In the genomic region with DNA sequence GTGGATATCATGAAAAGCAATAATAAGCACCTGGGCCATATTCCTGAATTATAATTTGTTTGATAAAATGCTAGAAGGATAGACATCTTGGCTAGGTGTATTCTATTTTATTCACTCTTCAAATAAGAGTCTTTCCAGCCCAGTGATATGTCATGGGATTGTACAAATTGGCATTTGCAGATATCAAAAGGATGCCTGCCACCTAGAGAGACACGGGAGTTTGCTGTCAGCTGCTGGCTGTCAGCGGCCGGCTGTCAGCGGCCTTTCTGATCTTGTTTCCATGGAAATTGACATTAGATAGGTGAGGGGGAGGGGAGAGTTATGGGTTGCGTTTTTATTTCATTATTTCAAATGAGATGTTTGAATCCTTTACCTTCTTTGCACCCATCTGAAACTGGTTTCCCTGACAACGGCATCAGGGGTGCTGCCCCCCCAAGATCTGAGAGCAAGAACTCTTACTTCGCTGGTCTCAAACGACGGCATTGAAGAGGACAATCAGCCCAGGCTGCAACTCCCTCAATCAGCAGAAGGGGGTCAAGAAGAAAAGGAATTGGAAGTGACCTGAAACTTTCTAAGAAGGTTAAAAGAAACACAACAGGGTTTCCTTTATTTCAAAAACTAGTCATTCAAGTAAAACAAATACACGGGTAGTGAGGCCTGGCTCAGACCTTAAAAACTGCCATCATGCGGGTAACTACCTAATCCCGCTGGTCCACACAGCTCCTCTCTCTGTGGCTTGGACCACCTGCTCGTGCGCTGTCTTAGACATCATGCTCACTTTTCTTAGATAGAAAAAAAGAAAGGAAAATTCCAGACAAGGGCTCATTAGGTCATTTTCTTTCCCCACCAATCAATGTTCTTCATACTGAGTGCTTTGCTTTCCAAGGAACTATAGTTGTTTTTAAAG, we compare ENCODE assay signal across 1 cellular context.
TF ChIP-seq lines count a peak whose summit lies in the region.

No MANE protein-coding gene starts in this region.

TF ChIP-seq in WTC11, 78 proteins besides CTCF, POLR2A, EP300 and RAD21:
- TF ChIP-seq, protein P1, sequence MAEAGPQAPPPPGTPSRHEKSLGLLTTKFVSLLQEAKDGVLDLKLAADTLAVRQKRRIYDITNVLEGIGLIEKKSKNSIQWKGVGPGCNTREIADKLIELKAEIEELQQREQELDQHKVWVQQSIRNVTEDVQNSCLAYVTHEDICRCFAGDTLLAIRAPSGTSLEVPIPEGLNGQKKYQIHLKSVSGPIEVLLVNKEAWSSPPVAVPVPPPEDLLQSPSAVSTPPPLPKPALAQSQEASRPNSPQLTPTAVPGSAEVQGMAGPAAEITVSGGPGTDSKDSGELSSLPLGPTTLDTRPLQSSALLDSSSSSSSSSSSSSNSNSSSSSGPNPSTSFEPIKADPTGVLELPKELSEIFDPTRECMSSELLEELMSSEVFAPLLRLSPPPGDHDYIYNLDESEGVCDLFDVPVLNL (CRISPR knock-in tag; IDR thresholded peaks at IDR 0.05; ENCODE audit: borderline replicate concordance, low read depth) = no peak
- TF ChIP-seq, protein P2, sequence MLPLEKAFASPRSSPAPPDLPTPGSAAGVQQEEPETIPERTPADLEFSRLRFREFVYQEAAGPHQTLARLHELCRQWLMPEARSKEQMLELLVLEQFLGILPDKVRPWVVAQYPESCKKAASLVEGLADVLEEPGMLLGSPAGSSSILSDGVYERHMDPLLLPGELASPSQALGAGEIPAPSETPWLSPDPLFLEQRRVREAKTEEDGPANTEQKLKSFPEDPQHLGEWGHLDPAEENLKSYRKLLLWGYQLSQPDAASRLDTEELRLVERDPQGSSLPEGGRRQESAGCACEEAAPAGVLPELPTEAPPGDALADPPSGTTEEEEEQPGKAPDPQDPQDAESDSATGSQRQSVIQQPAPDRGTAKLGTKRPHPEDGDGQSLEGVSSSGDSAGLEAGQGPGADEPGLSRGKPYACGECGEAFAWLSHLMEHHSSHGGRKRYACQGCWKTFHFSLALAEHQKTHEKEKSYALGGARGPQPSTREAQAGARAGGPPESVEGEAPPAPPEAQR (CRISPR knock-in tag; IDR thresholded peaks at IDR 0.05) = no peak
- TF ChIP-seq ZNF671 (CRISPR knock-in tag; IDR thresholded peaks at IDR 0.05) (no peak), ZBTB21 (CRISPR knock-in tag; IDR thresholded peaks at IDR 0.05; ENCODE audit: borderline replicate concordance) (no peak), TP53 (CRISPR knock-in tag; IDR thresholded peaks at IDR 0.05) (no peak), ZNF263 (CRISPR knock-in tag; IDR thresholded peaks at IDR 0.05; ENCODE audit: low read depth) (no peak), TEAD4 (CRISPR knock-in tag; IDR thresholded peaks at IDR 0.05) (no peak), OVOL2 (CRISPR knock-in tag; IDR thresholded peaks at IDR 0.05; ENCODE audit: borderline replicate concordance) (no peak), ZNF232 (CRISPR knock-in tag; IDR thresholded peaks at IDR 0.05) (no peak)
- TF ChIP-seq, protein P3, sequence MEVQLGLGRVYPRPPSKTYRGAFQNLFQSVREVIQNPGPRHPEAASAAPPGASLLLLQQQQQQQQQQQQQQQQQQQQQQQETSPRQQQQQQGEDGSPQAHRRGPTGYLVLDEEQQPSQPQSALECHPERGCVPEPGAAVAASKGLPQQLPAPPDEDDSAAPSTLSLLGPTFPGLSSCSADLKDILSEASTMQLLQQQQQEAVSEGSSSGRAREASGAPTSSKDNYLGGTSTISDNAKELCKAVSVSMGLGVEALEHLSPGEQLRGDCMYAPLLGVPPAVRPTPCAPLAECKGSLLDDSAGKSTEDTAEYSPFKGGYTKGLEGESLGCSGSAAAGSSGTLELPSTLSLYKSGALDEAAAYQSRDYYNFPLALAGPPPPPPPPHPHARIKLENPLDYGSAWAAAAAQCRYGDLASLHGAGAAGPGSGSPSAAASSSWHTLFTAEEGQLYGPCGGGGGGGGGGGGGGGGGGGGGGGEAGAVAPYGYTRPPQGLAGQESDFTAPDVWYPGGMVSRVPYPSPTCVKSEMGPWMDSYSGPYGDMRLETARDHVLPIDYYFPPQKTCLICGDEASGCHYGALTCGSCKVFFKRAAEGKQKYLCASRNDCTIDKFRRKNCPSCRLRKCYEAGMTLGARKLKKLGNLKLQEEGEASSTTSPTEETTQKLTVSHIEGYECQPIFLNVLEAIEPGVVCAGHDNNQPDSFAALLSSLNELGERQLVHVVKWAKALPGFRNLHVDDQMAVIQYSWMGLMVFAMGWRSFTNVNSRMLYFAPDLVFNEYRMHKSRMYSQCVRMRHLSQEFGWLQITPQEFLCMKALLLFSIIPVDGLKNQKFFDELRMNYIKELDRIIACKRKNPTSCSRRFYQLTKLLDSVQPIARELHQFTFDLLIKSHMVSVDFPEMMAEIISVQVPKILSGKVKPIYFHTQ (CRISPR knock-in tag; IDR thresholded peaks at IDR 0.05) = no peak
- TF ChIP-seq, protein P4, sequence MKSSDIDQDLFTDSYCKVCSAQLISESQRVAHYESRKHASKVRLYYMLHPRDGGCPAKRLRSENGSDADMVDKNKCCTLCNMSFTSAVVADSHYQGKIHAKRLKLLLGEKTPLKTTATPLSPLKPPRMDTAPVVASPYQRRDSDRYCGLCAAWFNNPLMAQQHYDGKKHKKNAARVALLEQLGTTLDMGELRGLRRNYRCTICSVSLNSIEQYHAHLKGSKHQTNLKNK (CRISPR knock-in tag; IDR thresholded peaks at IDR 0.05) = no peak
- TF ChIP-seq, protein P5, sequence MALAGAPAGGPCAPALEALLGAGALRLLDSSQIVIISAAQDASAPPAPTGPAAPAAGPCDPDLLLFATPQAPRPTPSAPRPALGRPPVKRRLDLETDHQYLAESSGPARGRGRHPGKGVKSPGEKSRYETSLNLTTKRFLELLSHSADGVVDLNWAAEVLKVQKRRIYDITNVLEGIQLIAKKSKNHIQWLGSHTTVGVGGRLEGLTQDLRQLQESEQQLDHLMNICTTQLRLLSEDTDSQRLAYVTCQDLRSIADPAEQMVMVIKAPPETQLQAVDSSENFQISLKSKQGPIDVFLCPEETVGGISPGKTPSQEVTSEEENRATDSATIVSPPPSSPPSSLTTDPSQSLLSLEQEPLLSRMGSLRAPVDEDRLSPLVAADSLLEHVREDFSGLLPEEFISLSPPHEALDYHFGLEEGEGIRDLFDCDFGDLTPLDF (CRISPR knock-in tag; IDR thresholded peaks at IDR 0.05) = no peak
- TF ChIP-seq, protein P6, sequence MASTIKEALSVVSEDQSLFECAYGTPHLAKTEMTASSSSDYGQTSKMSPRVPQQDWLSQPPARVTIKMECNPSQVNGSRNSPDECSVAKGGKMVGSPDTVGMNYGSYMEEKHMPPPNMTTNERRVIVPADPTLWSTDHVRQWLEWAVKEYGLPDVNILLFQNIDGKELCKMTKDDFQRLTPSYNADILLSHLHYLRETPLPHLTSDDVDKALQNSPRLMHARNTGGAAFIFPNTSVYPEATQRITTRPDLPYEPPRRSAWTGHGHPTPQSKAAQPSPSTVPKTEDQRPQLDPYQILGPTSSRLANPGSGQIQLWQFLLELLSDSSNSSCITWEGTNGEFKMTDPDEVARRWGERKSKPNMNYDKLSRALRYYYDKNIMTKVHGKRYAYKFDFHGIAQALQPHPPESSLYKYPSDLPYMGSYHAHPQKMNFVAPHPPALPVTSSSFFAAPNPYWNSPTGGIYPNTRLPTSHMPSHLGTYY (CRISPR knock-in tag; IDR thresholded peaks at IDR 0.05) = no peak
- TF ChIP-seq, protein P7, sequence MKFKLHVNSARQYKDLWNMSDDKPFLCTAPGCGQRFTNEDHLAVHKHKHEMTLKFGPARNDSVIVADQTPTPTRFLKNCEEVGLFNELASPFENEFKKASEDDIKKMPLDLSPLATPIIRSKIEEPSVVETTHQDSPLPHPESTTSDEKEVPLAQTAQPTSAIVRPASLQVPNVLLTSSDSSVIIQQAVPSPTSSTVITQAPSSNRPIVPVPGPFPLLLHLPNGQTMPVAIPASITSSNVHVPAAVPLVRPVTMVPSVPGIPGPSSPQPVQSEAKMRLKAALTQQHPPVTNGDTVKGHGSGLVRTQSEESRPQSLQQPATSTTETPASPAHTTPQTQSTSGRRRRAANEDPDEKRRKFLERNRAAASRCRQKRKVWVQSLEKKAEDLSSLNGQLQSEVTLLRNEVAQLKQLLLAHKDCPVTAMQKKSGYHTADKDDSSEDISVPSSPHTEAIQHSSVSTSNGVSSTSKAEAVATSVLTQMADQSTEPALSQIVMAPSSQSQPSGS (CRISPR knock-in tag; IDR thresholded peaks at IDR 0.05; ENCODE audit: borderline replicate concordance, low read depth) = no peak
- TF ChIP-seq, protein P8, sequence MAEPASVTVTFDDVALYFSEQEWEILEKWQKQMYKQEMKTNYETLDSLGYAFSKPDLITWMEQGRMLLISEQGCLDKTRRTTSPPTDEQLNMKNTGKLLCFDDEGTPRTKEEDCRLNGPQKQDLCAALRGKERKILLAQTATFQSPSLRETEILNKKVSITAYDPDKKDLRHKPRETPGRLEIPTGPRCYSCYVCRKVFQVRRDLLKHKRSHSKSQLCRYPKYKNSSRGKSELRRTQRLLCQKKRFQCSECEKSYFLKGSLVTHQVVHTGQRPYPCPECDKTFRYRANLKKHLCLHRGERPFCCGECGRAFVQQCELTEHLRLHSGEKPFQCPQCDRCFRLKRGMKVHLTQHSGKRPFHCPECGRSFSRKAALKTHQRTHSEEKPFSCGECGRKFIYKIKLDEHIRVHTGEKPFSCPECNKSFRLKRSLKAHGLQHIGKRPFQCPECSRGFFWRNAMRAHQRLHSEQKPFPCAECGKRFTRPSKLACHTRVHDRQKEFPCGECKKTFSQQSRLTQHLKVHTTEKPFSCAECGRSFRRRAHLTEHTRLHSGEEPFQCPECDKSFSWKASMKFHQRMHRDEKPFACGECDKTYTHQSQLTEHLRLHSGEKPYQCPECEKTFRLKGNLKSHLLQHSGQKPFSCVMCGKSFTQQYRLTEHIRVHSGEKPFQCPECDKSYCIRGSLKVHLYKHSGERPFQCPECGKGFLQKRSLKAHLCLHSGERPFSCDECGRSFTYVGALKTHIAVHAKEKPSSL (CRISPR knock-in tag; conservative IDR thresholded peaks at IDR 0.05) = no peak
- TF ChIP-seq, protein P9, sequence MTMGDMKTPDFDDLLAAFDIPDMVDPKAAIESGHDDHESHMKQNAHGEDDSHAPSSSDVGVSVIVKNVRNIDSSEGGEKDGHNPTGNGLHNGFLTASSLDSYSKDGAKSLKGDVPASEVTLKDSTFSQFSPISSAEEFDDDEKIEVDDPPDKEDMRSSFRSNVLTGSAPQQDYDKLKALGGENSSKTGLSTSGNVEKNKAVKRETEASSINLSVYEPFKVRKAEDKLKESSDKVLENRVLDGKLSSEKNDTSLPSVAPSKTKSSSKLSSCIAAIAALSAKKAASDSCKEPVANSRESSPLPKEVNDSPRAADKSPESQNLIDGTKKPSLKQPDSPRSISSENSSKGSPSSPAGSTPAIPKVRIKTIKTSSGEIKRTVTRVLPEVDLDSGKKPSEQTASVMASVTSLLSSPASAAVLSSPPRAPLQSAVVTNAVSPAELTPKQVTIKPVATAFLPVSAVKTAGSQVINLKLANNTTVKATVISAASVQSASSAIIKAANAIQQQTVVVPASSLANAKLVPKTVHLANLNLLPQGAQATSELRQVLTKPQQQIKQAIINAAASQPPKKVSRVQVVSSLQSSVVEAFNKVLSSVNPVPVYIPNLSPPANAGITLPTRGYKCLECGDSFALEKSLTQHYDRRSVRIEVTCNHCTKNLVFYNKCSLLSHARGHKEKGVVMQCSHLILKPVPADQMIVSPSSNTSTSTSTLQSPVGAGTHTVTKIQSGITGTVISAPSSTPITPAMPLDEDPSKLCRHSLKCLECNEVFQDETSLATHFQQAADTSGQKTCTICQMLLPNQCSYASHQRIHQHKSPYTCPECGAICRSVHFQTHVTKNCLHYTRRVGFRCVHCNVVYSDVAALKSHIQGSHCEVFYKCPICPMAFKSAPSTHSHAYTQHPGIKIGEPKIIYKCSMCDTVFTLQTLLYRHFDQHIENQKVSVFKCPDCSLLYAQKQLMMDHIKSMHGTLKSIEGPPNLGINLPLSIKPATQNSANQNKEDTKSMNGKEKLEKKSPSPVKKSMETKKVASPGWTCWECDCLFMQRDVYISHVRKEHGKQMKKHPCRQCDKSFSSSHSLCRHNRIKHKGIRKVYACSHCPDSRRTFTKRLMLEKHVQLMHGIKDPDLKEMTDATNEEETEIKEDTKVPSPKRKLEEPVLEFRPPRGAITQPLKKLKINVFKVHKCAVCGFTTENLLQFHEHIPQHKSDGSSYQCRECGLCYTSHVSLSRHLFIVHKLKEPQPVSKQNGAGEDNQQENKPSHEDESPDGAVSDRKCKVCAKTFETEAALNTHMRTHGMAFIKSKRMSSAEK (CRISPR knock-in tag; IDR thresholded peaks at IDR 0.05; ENCODE audit: borderline replicate concordance) = no peak
- TF ChIP-seq, protein P10, sequence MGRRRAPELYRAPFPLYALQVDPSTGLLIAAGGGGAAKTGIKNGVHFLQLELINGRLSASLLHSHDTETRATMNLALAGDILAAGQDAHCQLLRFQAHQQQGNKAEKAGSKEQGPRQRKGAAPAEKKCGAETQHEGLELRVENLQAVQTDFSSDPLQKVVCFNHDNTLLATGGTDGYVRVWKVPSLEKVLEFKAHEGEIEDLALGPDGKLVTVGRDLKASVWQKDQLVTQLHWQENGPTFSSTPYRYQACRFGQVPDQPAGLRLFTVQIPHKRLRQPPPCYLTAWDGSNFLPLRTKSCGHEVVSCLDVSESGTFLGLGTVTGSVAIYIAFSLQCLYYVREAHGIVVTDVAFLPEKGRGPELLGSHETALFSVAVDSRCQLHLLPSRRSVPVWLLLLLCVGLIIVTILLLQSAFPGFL (CRISPR knock-in tag; IDR thresholded peaks at IDR 0.05; ENCODE audit: borderline replicate concordance) = no peak
TF ChIP-seq in WTC11: peak in this region for 0.
